ENCODE assay signal across 8 cellular contexts in genomic region chr7:151226875-151227782, GRCh38. TPM values are rescaled to one million over a fixed set of nuclear protein-coding genes. Genes with fewer than 3 reads are reported as not detected.
DNase-seq lines count a peak whose midpoint lies in the region; ATAC-seq lines count a peak whose summit lies in the region.

Gene ABCF2, minus strand, starts transcription at chr7:151227205. Its CDS starts 747 bp downstream, at chr7:151226458.

- no peaks in the 10 kb centered on the region for H3K9me3 ChIP-seq in CD8-positive, alpha-beta memory T cell (ENCODE audit: low read length)

- H3K27me3 ChIP-seq in CD8-positive, alpha-beta memory T cell (ENCODE audit: insufficient read depth, low read length, poor library complexity, severe bottlenecking) = no peaks in the 10 kb centered on the region

- H3K9me3 Mint-ChIP-seq in CD8-positive, alpha-beta memory T cell = no peaks in the 10 kb centered on the region

- H3K27ac Mint-ChIP-seq in CD8-positive, alpha-beta memory T cell = peak within 1 kb of the TSS; percentile 89 to 99 (median 98)

- peak; percentile 94 to 98 (median 97) for DNase-seq in CD8-positive, alpha-beta memory T cell
- DNase-seq in HS-5 (ENCODE audit: low read depth) = peak; percentile 80
- peak; percentile 97 for DNase-seq in NK-92 treated with Interleukin-12 subunit alpha and Interleukin-12 subunit beta, amount 100 ng/mL, for 24 hours (lab: John Stamatoyannopoulos, UW)
- DNase-seq in activated CD8-positive, alpha-beta memory T cell treated with anti-CD3 and anti-CD28 coated beads for 24 hours = peak; percentile 99
- DNase-seq in effector CD8-positive, alpha-beta T cell (lab: John Stamatoyannopoulos, UW) = peak; percentile 98
- peak; percentile 99 for DNase-seq in lung microvascular endothelial cell (ENCODE audit: low read depth in 2 of 2)
- DNase-seq in stimulated activated CD4-positive, alpha-beta T cell treated with anti-CD3 and anti-CD28 coated beads, TNF-alpha, amount 100 ng/mL, for 48 hours (ENCODE audit: low read depth in 3 of 3) = peak; percentile 96 to 98 (median 97)

- ATAC-seq in GM19468 (IDR thresholded peaks at IDR 0.05; ENCODE audit: extremely low read depth, unreplicated experiment) = peak; percentile 97

- H3K27me3 Mint-ChIP-seq in CD8-positive, alpha-beta memory T cell = no peaks in the 10 kb centered on the region

- H3K4me1 Mint-ChIP-seq in CD8-positive, alpha-beta memory T cell = peaks cover 42 to 53% (median 52%) of the 10 kb centered on the region in 3 donors

- POLR2A ChIA-PET in CD8-positive, alpha-beta memory T cell (lab: Charles Lee) = interaction anchor here (0.6 to 1.6 kb wide), 9 partner anchors 9 to 484 kb away, joined by 3 to 13 read pairs (median 5); partner anchors contain the start of genes NUB1 and RHEB

- H3K4me3 Mint-ChIP-seq in CD8-positive, alpha-beta memory T cell = peak within 1 kb of the TSS; percentile 87 to 100 (median 99)

- H3K36me3 ChIP-seq in CD8-positive, alpha-beta memory T cell (ENCODE audit: insufficient read depth, low read length) = peaks cover 29% of the 10 kb centered on the region

- H3K27ac ChIP-seq in CD8-positive, alpha-beta memory T cell (ENCODE audit: low read depth, low read length) = peak within 1 kb of the TSS; percentile 77

- peaks cover 34% of the 10 kb centered on the region for H3K4me1 ChIP-seq in CD8-positive, alpha-beta memory T cell (ENCODE audit: insufficient read depth, low read length)

- CTCF ChIA-PET in CD8-positive, alpha-beta memory T cell (lab: Charles Lee) = interaction anchor here (0.9 to 2.3 kb wide), 4 partner anchors 15 to 52 kb away, joined by 3 to 12 read pairs (median 6); no protein-coding TSS in a partner anchor

- H3K36me3 Mint-ChIP-seq in CD8-positive, alpha-beta memory T cell = peaks cover 0 to 47% (median 14%) of the 10 kb centered on the region in 3 donors

- peak within 1 kb of the TSS; percentile 99 for H3K4me3 ChIP-seq in CD8-positive, alpha-beta memory T cell (ENCODE audit: low read length)

RNA-seq across cellular contexts. Expression of gene ABCF2, which starts in this region (rescaled TPM):
- 10 to 100 TPM; 86.5 to 95.1 TPM for total RNA-seq in CD8-positive, alpha-beta memory T cell
- polyA plus RNA-seq in CD8-positive, alpha-beta memory T cell = 36.7 TPM
- total RNA-seq in lung microvascular endothelial cell = 37.0 and 39.5 TPM in 2 replicates

Comparison
In these comparisons a context has a peak if more than half of its experiments do, and no peak if none do; other contexts are left out.
1. Peak in every context shown above with its lines: DNase-seq, ATAC-seq, H3K4me3 ChIP-seq and H3K27ac ChIP-seq.